Comparison of ENCODE assay signal across 31 cellular contexts in the genomic region with DNA sequence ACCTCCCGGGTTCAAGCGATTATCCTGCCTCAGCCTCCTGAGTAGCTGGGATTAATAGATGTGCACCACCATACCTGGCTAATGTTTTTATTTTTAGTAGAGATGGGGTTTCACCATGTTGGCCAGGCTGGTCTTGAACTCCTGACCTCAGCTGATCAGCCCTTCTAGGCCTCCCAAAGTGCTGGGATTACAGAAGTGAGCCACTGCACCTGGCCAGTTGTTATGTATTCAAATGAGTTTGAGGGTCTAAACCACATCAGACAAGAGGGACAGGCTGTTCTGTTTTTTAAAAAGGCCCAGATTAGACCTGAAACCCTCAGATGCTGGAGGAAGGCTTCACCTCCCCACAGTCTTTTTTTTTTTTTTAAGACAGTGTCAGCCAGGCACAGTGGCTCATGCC. TPM values are rescaled to one million over a fixed set of nuclear protein-coding genes. Genes with fewer than 3 reads are reported as not detected.
DNase-seq lines count a peak whose midpoint lies in the region; ATAC-seq, FAIRE-seq and TF ChIP-seq lines count a peak whose summit lies in the region.
"Had no signal": no experiment of that assay in that cellular context is flagged by ENCODE, and none has a peak within 500 bp of the region (broad histone marks: within the 10 kb centered on the region; RNA-seq: fewer than 3 reads in every experiment).

No MANE protein-coding gene starts in this region.

- H2AFZ ChIP-seq in K562 (ENCODE audit: low read depth, low read length), result peak overlapping the region; percentile 12; the same call in 1 of the 2 replicates

- H3K27me3 ChIP-seq in K562 (ENCODE audit: control insufficient read depth in 2 of 2, insufficient read depth in 2 of 2, low read length in 2 of 2), result no peaks in the 10 kb centered on the region
- H3K27me3 ChIP-seq: breast epithelium, esophagus squamous epithelium, gastrocnemius medialis, uterus had no signal

- FAIRE-seq in K562 (lab: Jason Lieb, UNC), result no peak
- FAIRE-seq: D721Med, TTC549 had no signal

- H3K4me1 Mint-ChIP-seq in Calu3 (ENCODE audit: low read depth, unreplicated experiment), result peaks cover 45% of the 10 kb centered on the region

- WGBS in K562 (ENCODE audit: insufficient coverage, low coverage, missing lambda C conversion rate), result 60% methylated on average over 1 of the region's 2 CpGs

- POLR2A ChIA-PET in K562 (lab: Yijun Ruan, JAX), result interaction anchor here (0.6 to 0.9 kb wide), 5 partner anchors 10 to 109 kb away, joined by 3 read pairs; no protein-coding TSS in a partner anchor

- no peak overlapping the region for H3K4me3 ChIP-seq in GM12864 (ENCODE audit: low read depth, low read length)
- no peak overlapping the region for H3K4me3 ChIP-seq in K562
- H3K4me3 ChIP-seq: breast epithelium, coronary artery, esophagus squamous epithelium, gastrocnemius medialis, uterus had no signal

- no peak overlapping the region; a peak in 1 of 4 replicates for H3K9ac ChIP-seq in K562 (ENCODE audit: insufficient read depth in 1 of 2, low read depth in 2 of 2, low read length in 2 of 2)

- no TSS peak for BruUV-seq in K562 (replicated peaks; lab: Mats Ljungman, UMichigan)
- no TSS peak for BruUV-seq in Calu3 (replicated peaks; lab: Mats Ljungman, UMichigan)

- H3K9me3 ChIP-seq in K562 (replicated peaks; ENCODE audit: control insufficient read depth, insufficient read depth, low read depth, low read length), result no peaks in the 10 kb centered on the region
- H3K9me3 ChIP-seq: breast epithelium, esophagus squamous epithelium, gastrocnemius medialis, uterus had no signal

- no peak overlapping the region for H3K27ac ChIP-seq in K562 (ENCODE audit: extremely low read depth, low read depth, low read length)
- H3K27ac ChIP-seq: breast epithelium, C4-2B, coronary artery, gastrocnemius medialis, uterus had no signal

- CTCF ChIA-PET in K562 (lab: Yijun Ruan, JAX; ENCODE audit: low intra/inter-chr PET ratio), result no interaction called here
- CTCF ChIA-PET in Calu3 (lab: Charles Lee), result interaction anchor here (0.6 kb wide), 1 partner anchor 47 kb away, joined by 3 read pairs; no protein-coding TSS in a partner anchor

- no peaks in the 10 kb centered on the region for H4K20me1 ChIP-seq in K562 (replicated peaks; ENCODE audit: control insufficient read depth, insufficient read depth, low read length)

- no peak overlapping the region for H3K4me2 ChIP-seq in K562 (ENCODE audit: insufficient read depth, low read length)

- H3K9me1 ChIP-seq in K562 (ENCODE audit: control insufficient read depth, insufficient read depth, low read length), result no peaks in the 10 kb centered on the region

- no peaks in the 10 kb centered on the region for H3K36me3 ChIP-seq in K562 (ENCODE audit: control insufficient read depth, insufficient read depth, low read length)
- H3K36me3 ChIP-seq: breast epithelium, esophagus squamous epithelium, gastrocnemius medialis, uterus had no signal

- H3K4me1 ChIP-seq in K562 (replicated peaks in 1 of 2; ENCODE audit: control insufficient read depth in 2 of 2, insufficient read depth in 2 of 2, low read length in 2 of 2), result peaks cover 15 to 31% of the 10 kb centered on the region in 2 experiments; a peak in 4 of 5 replicates
- H3K4me1 ChIP-seq: breast epithelium, gastrocnemius medialis, uterus had no signal

- intact Hi-C loops in K562 (cut with micrococcal nuclease), result loop anchor here (10.0 kb wide), 1 partner anchor 147 kb away; no protein-coding TSS in a partner anchor
- intact Hi-C loops in Calu3 (cut with micrococcal nuclease; ENCODE audit: unreplicated experiment), result no loop called here

- no peak overlapping the region for H3K27ac Mint-ChIP-seq in Calu3 (ENCODE audit: unreplicated experiment)
- H3K27ac Mint-ChIP-seq: activated naive CD4-positive, alpha-beta T cell treated with anti-CD3 and anti-CD28 coated beads for 36 hours; H9 had no signal

- H3K79me2 ChIP-seq in K562 (ENCODE audit: control insufficient read depth, insufficient read depth, low read length), result no peaks in the 10 kb centered on the region

- H3K36me3 Mint-ChIP-seq in Calu3 (ENCODE audit: insufficient read depth, unreplicated experiment), result peaks cover 56% of the 10 kb centered on the region
- H3K36me3 Mint-ChIP-seq: T-cell had no signal

- no peaks in the 10 kb centered on the region for H3K27me3 Mint-ChIP-seq in Calu3 (ENCODE audit: unreplicated experiment)
- H3K27me3 Mint-ChIP-seq: T-cell had no signal

- DNase-seq in GM12864 (ENCODE audit: low read depth) (peak; percentile 88), GM20000 (ENCODE audit: low spot score) (peak; percentile 84), K562 (ENCODE audit: extremely low read depth in 1 of 4, low spot score in 3 of 4) (no peak), Calu3 (no peak), RKO (ENCODE audit: low spot score) (no peak)
- no peak for DNase-seq in activated effector memory CD4-positive, alpha-beta T cell treated with anti-CD3 and anti-CD28 coated beads, Interleukin-2, amount 50 U/mL, for 16 hours
- DNase-seq: ACHN; activated CD4-positive, alpha-beta T cell treated with anti-CD3 and anti-CD28 coated beads for 1 hour; activated CD8-positive, alpha-beta memory T cell treated with anti-CD3 and anti-CD28 coated beads for 24 hours; activated naive CD4-positive, alpha-beta T cell treated with anti-CD3 and anti-CD28 coated beads for 36 hours; activated T-cell treated with anti-CD3 and anti-CD28 coated beads, Interleukin-2, amount 50 U/mL, for 48 hours; amniotic stem cell; esophagus squamous epithelium; gastrocnemius medialis; H9; hypothalamus; left ventricle myocardium superior; NCI-H1417 treated with DMSO at 0.1 percent for 48 hours; NCI-H2107; NCI-H510A treated with DMSO at 0.1 percent for 48 hours; SHP77; T-cell; uterus had no signal

- no peaks in the 10 kb centered on the region for H3K9me3 Mint-ChIP-seq in Calu3 (ENCODE audit: low read depth, unreplicated experiment)
- H3K9me3 Mint-ChIP-seq: activated naive CD4-positive, alpha-beta T cell treated with anti-CD3 and anti-CD28 coated beads for 36 hours; H9; neural crest cell; T-cell had no signal

- ATAC-seq in HG03354 (IDR thresholded peaks at IDR 0.05; ENCODE audit: poor library complexity, severe bottlenecking, unreplicated experiment), result peak; percentile 41
- ATAC-seq in K562, result no peak
- ATAC-seq in HG02571 (IDR thresholded peaks at IDR 0.05; ENCODE audit: unreplicated experiment), result no peak
- ATAC-seq: gastrocnemius medialis, T-cell had no signal

- no peak for TF ChIP-seq EP300 in K562 (IDR thresholded peaks at IDR 0.05; ENCODE audit: low read length)

- no peak for TF ChIP-seq CTCF in GM12864 (IDR thresholded peaks at IDR 0.05; ENCODE audit: low read depth, low read length, missing control alignments)
- TF ChIP-seq CTCF in GM20000 (IDR thresholded peaks at IDR 0.05; ENCODE audit: extremely low read depth, missing control alignments), result no peak
- no peak for TF ChIP-seq CTCF in K562 (IDR thresholded peaks at IDR 0.05 in 2 of 3, conservative IDR thresholded peaks at IDR 0.05 in 1 of 3; ENCODE audit: insufficient read depth in 2 of 3, low read depth in 1 of 3, low read length in 3 of 3)
- no peak for TF ChIP-seq CTCF in Calu3 (IDR thresholded peaks at IDR 0.05; ENCODE audit: unreplicated experiment)

- in situ Hi-C loops in K562 (cut with MboI), result no loop called here

- no peak for TF ChIP-seq POLR2A in K562 (conservative IDR thresholded peaks at IDR 0.05)

- H3K4me3 Mint-ChIP-seq in Calu3 (ENCODE audit: low read depth, unreplicated experiment), result no peak overlapping the region
- H3K4me3 Mint-ChIP-seq: activated naive CD4-positive, alpha-beta T cell treated with anti-CD3 and anti-CD28 coated beads for 36 hours; H9; neural crest cell; T-cell had no signal

- TF ChIP-seq RAD21 in K562 (CRISPR knock-in tag; conservative IDR thresholded peaks at IDR 0.05 in 1 of 2, IDR thresholded peaks at IDR 0.05 in 1 of 2), result no peak

RNA-seq across cellular contexts. Expression of gene SPAG4, which starts 4.1 kb away (rescaled TPM):
- 15.2 and 38.2 TPM in 2 replicates for total RNA-seq in K562 (2011; cell fraction: chromatin; rRNA removed; ENCODE audit: low replicate concordance)
- total RNA-seq in K562 (2011; cell fraction: nucleolus; rRNA removed), result 39.1 and 46.2 TPM in 2 replicates
- 21.6 and 29.9 TPM in 2 replicates for total RNA-seq in K562 (2011; cell fraction: nucleoplasm; rRNA removed)
- total RNA-seq in K562 (2014; rRNA removed), result 5.3 and 6.4 TPM in 2 replicates
- total RNA-seq in K562 (2014; rRNA removed; fragmentation: Illumina TruSeq; extraction: Trizol), result 2.0 and 2.8 TPM in 2 replicates
- total RNA-seq in K562 (2015; rRNA removed; fragmentation: Illumina TruSeq; extraction: Trizol), result 1.5 and 3.4 TPM in 2 replicates
- total RNA-seq in K562 (2021), result 7.2 and 9.6 TPM in 2 replicates
- polyA plus RNA-seq in K562 (2011; rRNA removed), result 11.4 and 12.2 TPM in 2 replicates
- polyA plus RNA-seq in K562 (2011; cell fraction: cytosol; rRNA removed), result 16.4 and 27.9 TPM in 2 replicates
- polyA plus RNA-seq in K562 (2011; cell fraction: nucleus; rRNA removed), result 79.8 and 97.3 TPM in 2 replicates
- polyA plus RNA-seq in K562 (2012), result 9.4 and 16.3 TPM in 2 replicates
- polyA plus RNA-seq in K562 (2014; fragmentation: Illumina TruSeq; extraction: Trizol), result 3.0 and 3.6 TPM in 2 replicates
- 1 to 10 TPM; 1.6 to 4.6 TPM for polyA plus RNA-seq in K562 (2014; fragmentation: Nextera tagmentation; extraction: Ambion mirVana)
- polyA plus RNA-seq in K562 (2014; rRNA removed), result 6.8 and 8.4 TPM in 2 replicates
- polyA minus RNA-seq in K562 (2011; rRNA and poly(A)+ RNA removed), result 1.6 and 3.6 TPM in 2 replicates
- polyA minus RNA-seq in K562 (2011; cell fraction: cytosol; rRNA and poly(A)+ RNA removed), result 4.5 and 7.3 TPM in 2 replicates
- polyA minus RNA-seq in K562 (2011; cell fraction: nucleus; rRNA and poly(A)+ RNA removed), result 11.2 and 12.4 TPM in 2 replicates
- total RNA-seq in Calu3 (2022), result 7.7 and 15.9 TPM in 2 replicates

RNA-seq across cellular contexts. Expression of gene CPNE1, which starts 53.2 kb away (rescaled TPM):
- 182 and 323 TPM in 2 replicates for total RNA-seq in K562 (2011; cell fraction: chromatin; rRNA removed; ENCODE audit: low replicate concordance)
- 205 and 207 TPM in 2 replicates for total RNA-seq in K562 (2011; cell fraction: nucleolus; rRNA removed)
- total RNA-seq in K562 (2011; cell fraction: nucleoplasm; rRNA removed), result 200 and 207 TPM in 2 replicates
- total RNA-seq in K562 (2014; rRNA removed) (54.4 and 83.8 TPM in 2 replicates), K562 (2014; rRNA removed; fragmentation: Illumina TruSeq; extraction: Trizol) (39.7 and 42.2 TPM in 2 replicates), K562 (2015; rRNA removed; fragmentation: Illumina TruSeq; extraction: Trizol) (41.9 and 42.1 TPM in 2 replicates), K562 (2021) (102 and 105 TPM in 2 replicates), Calu3 (2022) (458 and 505 TPM in 2 replicates)
- polyA plus RNA-seq in K562 (2011; rRNA removed) (72.9 and 80.0 TPM in 2 replicates), K562 (2014; fragmentation: Illumina TruSeq; extraction: Trizol) (68.6 and 69.8 TPM in 2 replicates), K562 (2014; fragmentation: Nextera tagmentation; extraction: Ambion mirVana) (10 to 100 TPM; 45.5 to 56.0 TPM), K562 (2014; rRNA removed) (56.0 and 65.2 TPM in 2 replicates)
- 124 and 164 TPM in 2 replicates for polyA plus RNA-seq in K562 (2011; cell fraction: cytosol; rRNA removed)
- polyA plus RNA-seq in K562 (2011; cell fraction: nucleus; rRNA removed), result 322 and 336 TPM in 2 replicates
- polyA plus RNA-seq in K562 (2012), result 98.9 and 128 TPM in 2 replicates
- polyA minus RNA-seq in K562 (2011; rRNA and poly(A)+ RNA removed), result 46.6 and 66.8 TPM in 2 replicates
- polyA minus RNA-seq in K562 (2011; cell fraction: cytosol; rRNA and poly(A)+ RNA removed), result 46.7 and 82.3 TPM in 2 replicates
- 66.4 and 92.3 TPM in 2 replicates for polyA minus RNA-seq in K562 (2011; cell fraction: nucleus; rRNA and poly(A)+ RNA removed)

RNA-seq across cellular contexts. Expression of gene RBM12, which starts 53.2 kb away (rescaled TPM):
- total RNA-seq in K562 (2011; cell fraction: chromatin; rRNA removed; ENCODE audit: low replicate concordance), result 81.9 and 147 TPM in 2 replicates
- total RNA-seq in K562 (2011; cell fraction: nucleolus; rRNA removed), result 22.5 and 28.8 TPM in 2 replicates
- total RNA-seq in K562 (2011; cell fraction: nucleoplasm; rRNA removed), result 55.1 and 69.2 TPM in 2 replicates
- total RNA-seq in K562 (2014; rRNA removed) (33.9 and 40.8 TPM in 2 replicates), K562 (2014; rRNA removed; fragmentation: Illumina TruSeq; extraction: Trizol) (73.3 and 78.7 TPM in 2 replicates), K562 (2015; rRNA removed; fragmentation: Illumina TruSeq; extraction: Trizol) (76.5 and 76.8 TPM in 2 replicates), K562 (2021) (120 TPM in 2 replicates), Calu3 (2022) (125 and 133 TPM in 2 replicates)
- polyA plus RNA-seq in K562 (2011; rRNA removed) (123 and 144 TPM in 2 replicates), K562 (2014; fragmentation: Illumina TruSeq; extraction: Trizol) (133 and 162 TPM in 2 replicates), K562 (2014; fragmentation: Nextera tagmentation; extraction: Ambion mirVana) (1 to 10 TPM; 5.0 to 10.0 TPM), K562 (2014; rRNA removed) (49.1 and 57.9 TPM in 2 replicates)
- polyA plus RNA-seq in K562 (2011; cell fraction: cytosol; rRNA removed), result 165 and 176 TPM in 2 replicates
- polyA plus RNA-seq in K562 (2011; cell fraction: nucleus; rRNA removed), result 127 and 133 TPM in 2 replicates
- 53.2 and 59.8 TPM in 2 replicates for polyA plus RNA-seq in K562 (2012)
- 309 and 312 TPM in 2 replicates for polyA minus RNA-seq in K562 (2011; rRNA and poly(A)+ RNA removed)
- polyA minus RNA-seq in K562 (2011; cell fraction: cytosol; rRNA and poly(A)+ RNA removed), result 61.7 and 71.5 TPM in 2 replicates
- 23.6 and 40.4 TPM in 2 replicates for polyA minus RNA-seq in K562 (2011; cell fraction: nucleus; rRNA and poly(A)+ RNA removed)

Comparison
In these comparisons a context has a peak if more than half of its experiments do, and no peak if none do; other contexts are left out.
1. DNase-seq: peak in GM12864 (single experiment) and GM20000 (single experiment); none in K562 (0 of 4), Calu3 (single experiment), RKO (single experiment) and activated effector memory CD4-positive, alpha-beta T cell treated with anti-CD3 and anti-CD28 coated beads, Interleukin-2, amount 50 U/mL, for 16 hours (single experiment).